In genomic region chr1:221165331-221166161, GRCh38 we compare ENCODE assay signal across 16 cellular contexts.
"Had no signal": no experiment of that assay in that cellular context is flagged by ENCODE, and none has a peak within 500 bp of the region (broad histone marks: within the 10 kb centered on the region; RNA-seq: fewer than 3 reads in every experiment).

No MANE protein-coding gene starts in this region.

- H3K9me3 Mint-ChIP-seq: activated CD8-positive, alpha-beta T cell treated with anti-CD3 and anti-CD28 coated beads for 36 hours; activated naive CD4-positive, alpha-beta T cell treated with anti-CD3 and anti-CD28 coated beads for 36 hours had no signal

- FAIRE-seq: urothelium cell line had no signal

- H3K9me3 ChIP-seq: colonic mucosa, ovary had no signal

- H3K36me3 ChIP-seq: colonic mucosa, ovary, WERI-Rb-1 had no signal

- H3K27ac Mint-ChIP-seq: activated CD4-positive, alpha-beta T cell treated with anti-CD3 and anti-CD28 coated beads for 36 hours; activated CD8-positive, alpha-beta T cell treated with anti-CD3 and anti-CD28 coated beads for 36 hours; activated naive CD4-positive, alpha-beta T cell treated with anti-CD3 and anti-CD28 coated beads for 36 hours; immature natural killer cell had no signal

- H3K4me1 ChIP-seq: colonic mucosa had no signal

- H3K27me3 ChIP-seq: colonic mucosa, ovary had no signal

- H3K4me1 Mint-ChIP-seq: activated CD4-positive, alpha-beta T cell treated with anti-CD3 and anti-CD28 coated beads for 36 hours; immature natural killer cell had no signal

- DNase-seq: activated CD4-positive, alpha-beta T cell treated with anti-CD3 and anti-CD28 coated beads for 36 hours; activated CD8-positive, alpha-beta memory T cell treated with anti-CD3 and anti-CD28 coated beads, Interleukin-2, amount 50 U/mL, for 48 hours; activated CD8-positive, alpha-beta T cell treated with anti-CD3 and anti-CD28 coated beads for 36 hours; activated naive CD4-positive, alpha-beta T cell treated with anti-CD3 and anti-CD28 coated beads for 36 hours; caudate nucleus; colonic mucosa; effector memory CD4-positive, alpha-beta T cell; immature natural killer cell; ovary; stimulated activated CD4-positive, alpha-beta T cell treated with anti-CD3 and anti-CD28 coated beads, Interleukin-15, amount 100 ng/mL, for 24 hours; stimulated activated CD4-positive, alpha-beta T cell treated with anti-CD3 and anti-CD28 coated beads, Interleukin-4, amount 100 ng/mL, for 24 hours; T-helper 1 cell; WERI-Rb-1 had no signal

- H3K4me3 Mint-ChIP-seq: activated CD4-positive, alpha-beta T cell treated with anti-CD3 and anti-CD28 coated beads for 36 hours; activated CD8-positive, alpha-beta T cell treated with anti-CD3 and anti-CD28 coated beads for 36 hours; activated naive CD4-positive, alpha-beta T cell treated with anti-CD3 and anti-CD28 coated beads for 36 hours; immature natural killer cell; neural crest cell had no signal

- H3K4me3 ChIP-seq: colonic mucosa, ovary had no signal

- H3K36me3 Mint-ChIP-seq: immature natural killer cell had no signal

- H3K27ac ChIP-seq: colonic mucosa, epithelial cell of prostate, ovary, WERI-Rb-1 had no signal
